In genomic region chr6:102068349-102068748, GRCh38 we compare ENCODE assay signal across 31 cellular contexts.
"Had no signal": no experiment of that assay in that cellular context is flagged by ENCODE, and none has a peak within 500 bp of the region (broad histone marks: within the 10 kb centered on the region; RNA-seq: fewer than 3 reads in every experiment).

No MANE protein-coding gene starts in this region.

- H3K27ac ChIP-seq: ascending aorta, breast epithelium, cardiac muscle cell, coronary artery, dorsolateral prefrontal cortex, esophagus muscularis mucosa, foreskin keratinocyte, gastrocnemius medialis, VCaP had no signal

- H3K27me3 ChIP-seq: ascending aorta, breast epithelium, cardiac muscle cell, dorsolateral prefrontal cortex, esophagus muscularis mucosa, foreskin keratinocyte, gastrocnemius medialis had no signal

- H3K9me3 ChIP-seq: ascending aorta, breast epithelium, esophagus muscularis mucosa, gastrocnemius medialis had no signal

- H3K4me1 ChIP-seq: ascending aorta, breast epithelium, esophagus muscularis mucosa, foreskin keratinocyte, gastrocnemius medialis had no signal

- H3K27ac Mint-ChIP-seq: activated CD4-positive, alpha-beta memory T cell treated with anti-CD3 and anti-CD28 coated beads, Interleukin-2, amount 10 ng/mL, durations not matched to agents 7 days and 5 days; activated CD4-positive, alpha-beta T cell treated with anti-CD3 and anti-CD28 coated beads, Interleukin-2, amount 10 ng/mL, durations not matched to agents 7 days and 5 days; activated naive CD4-positive, alpha-beta T cell treated with anti-CD3 and anti-CD28 coated beads, Interleukin-2, amount 10 ng/mL, durations not matched to agents 7 days and 5 days; activated naive CD4-positive, alpha-beta T cell treated with anti-CD3 and anti-CD28 coated beads, Interleukin-2, amount 50 U/mL, for 72 hours; activated naive CD8-positive, alpha-beta T cell treated with anti-CD3 and anti-CD28 coated beads, Interleukin-2, amount 10 ng/mL, durations not matched to agents 7 days and 5 days; activated T-cell treated with anti-CD3 and anti-CD28 coated beads, Interleukin-2, amount 50 U/mL, for 24 hours; activated T-cell treated with anti-CD3 and anti-CD28 coated beads, Interleukin-2, amount 50 U/mL, for 72 hours; dendritic cell treated with granulocyte-macrophage colony-stimulating factor and Interleukin-4, amounts not matched to agents 40 ng/mL and 50 ng/mL, for 4 days; WTC11 had no signal

- H3K4me3 ChIP-seq: ascending aorta, breast epithelium, cardiac muscle cell, coronary artery, dorsolateral prefrontal cortex, esophagus muscularis mucosa, gastrocnemius medialis had no signal

- DNase-seq: activated CD4-positive, alpha-beta memory T cell treated with anti-CD3 and anti-CD28 coated beads, Interleukin-2, amount 10 ng/mL, durations not matched to agents 7 days and 5 days; activated CD4-positive, alpha-beta T cell treated with anti-CD3 and anti-CD28 coated beads for 1 hour; activated CD4-positive, alpha-beta T cell treated with anti-CD3 and anti-CD28 coated beads for 4 hours; activated CD4-positive, alpha-beta T cell treated with anti-CD3 and anti-CD28 coated beads, Interleukin-2, amount 10 ng/mL, durations not matched to agents 7 days and 5 days; activated CD4-positive, alpha-beta T cell treated with anti-CD3 and anti-CD28 coated beads, Interleukin-2, amount 50 U/mL, for 4 hours; activated CD8-positive, alpha-beta memory T cell treated with anti-CD3 and anti-CD28 coated beads, Interleukin-2, amount 50 U/mL, for 48 hours; activated gamma-delta T cell; activated naive CD4-positive, alpha-beta T cell; activated naive CD4-positive, alpha-beta T cell treated with anti-CD3 and anti-CD28 coated beads, Interleukin-2, amount 10 ng/mL, durations not matched to agents 7 days and 5 days; activated naive CD8-positive, alpha-beta T cell treated with anti-CD3 and anti-CD28 coated beads, Interleukin-2, amount 10 ng/mL, durations not matched to agents 7 days and 5 days; activated T-cell treated with anti-CD3 and anti-CD28 coated beads for 4 hours; activated T-cell treated with anti-CD3 and anti-CD28 coated beads, Interleukin-2, amount 50 U/mL, for 24 hours; activated T-cell treated with anti-CD3 and anti-CD28 coated beads, Interleukin-2, amount 50 U/mL, for 72 hours; central memory CD4-positive, alpha-beta T cell; effector memory CD4-positive, alpha-beta T cell; erythroblast; foreskin keratinocyte; gastrocnemius medialis; head of caudate nucleus; T-helper 2 cell had no signal

- H3K36me3 ChIP-seq: ascending aorta, breast epithelium, cardiac muscle cell, esophagus muscularis mucosa, gastrocnemius medialis had no signal

- H3K9me3 Mint-ChIP-seq: activated CD4-positive, alpha-beta T cell treated with anti-CD3 and anti-CD28 coated beads, Interleukin-2, amount 10 ng/mL, durations not matched to agents 7 days and 5 days; brain; dendritic cell treated with granulocyte-macrophage colony-stimulating factor and Interleukin-4, amounts not matched to agents 40 ng/mL and 50 ng/mL, for 4 days; WTC11 had no signal

- H3K27me3 Mint-ChIP-seq: activated CD4-positive, alpha-beta memory T cell treated with anti-CD3 and anti-CD28 coated beads, Interleukin-2, amount 10 ng/mL, durations not matched to agents 7 days and 5 days; activated CD4-positive, alpha-beta T cell treated with anti-CD3 and anti-CD28 coated beads, Interleukin-2, amount 10 ng/mL, durations not matched to agents 7 days and 5 days; activated naive CD4-positive, alpha-beta T cell treated with anti-CD3 and anti-CD28 coated beads, Interleukin-2, amount 10 ng/mL, durations not matched to agents 7 days and 5 days; activated naive CD8-positive, alpha-beta T cell treated with anti-CD3 and anti-CD28 coated beads, Interleukin-2, amount 10 ng/mL, durations not matched to agents 7 days and 5 days; activated T-cell treated with anti-CD3 and anti-CD28 coated beads, Interleukin-2, amount 50 U/mL, for 24 hours; brain; dendritic cell treated with granulocyte-macrophage colony-stimulating factor and Interleukin-4, amounts not matched to agents 40 ng/mL and 50 ng/mL, for 4 days had no signal

- H3K4me3 Mint-ChIP-seq: activated CD4-positive, alpha-beta memory T cell treated with anti-CD3 and anti-CD28 coated beads, Interleukin-2, amount 10 ng/mL, durations not matched to agents 7 days and 5 days; activated CD4-positive, alpha-beta T cell treated with anti-CD3 and anti-CD28 coated beads, Interleukin-2, amount 10 ng/mL, durations not matched to agents 7 days and 5 days; activated naive CD4-positive, alpha-beta T cell treated with anti-CD3 and anti-CD28 coated beads, Interleukin-2, amount 10 ng/mL, durations not matched to agents 7 days and 5 days; activated naive CD8-positive, alpha-beta T cell treated with anti-CD3 and anti-CD28 coated beads, Interleukin-2, amount 10 ng/mL, durations not matched to agents 7 days and 5 days; activated T-cell treated with anti-CD3 and anti-CD28 coated beads, Interleukin-2, amount 50 U/mL, for 24 hours; activated T-cell treated with anti-CD3 and anti-CD28 coated beads, Interleukin-2, amount 50 U/mL, for 72 hours; brain; dendritic cell treated with granulocyte-macrophage colony-stimulating factor and Interleukin-4, amounts not matched to agents 40 ng/mL and 50 ng/mL, for 4 days; WTC11 had no signal

- H3K36me3 Mint-ChIP-seq: activated naive CD4-positive, alpha-beta T cell treated with anti-CD3 and anti-CD28 coated beads, Interleukin-2, amount 10 ng/mL, durations not matched to agents 7 days and 5 days; activated naive CD4-positive, alpha-beta T cell treated with anti-CD3 and anti-CD28 coated beads, Interleukin-2, amount 50 U/mL, for 72 hours; activated naive CD8-positive, alpha-beta T cell treated with anti-CD3 and anti-CD28 coated beads, Interleukin-2, amount 10 ng/mL, durations not matched to agents 7 days and 5 days; brain; WTC11 had no signal

- H3K4me1 Mint-ChIP-seq: activated CD4-positive, alpha-beta memory T cell treated with anti-CD3 and anti-CD28 coated beads, Interleukin-2, amount 10 ng/mL, durations not matched to agents 7 days and 5 days; activated CD4-positive, alpha-beta T cell treated with anti-CD3 and anti-CD28 coated beads, Interleukin-2, amount 10 ng/mL, durations not matched to agents 7 days and 5 days; activated naive CD4-positive, alpha-beta T cell treated with anti-CD3 and anti-CD28 coated beads, Interleukin-2, amount 10 ng/mL, durations not matched to agents 7 days and 5 days; activated naive CD8-positive, alpha-beta T cell treated with anti-CD3 and anti-CD28 coated beads, Interleukin-2, amount 10 ng/mL, durations not matched to agents 7 days and 5 days had no signal
